Comparison of ENCODE assay signal across 12 cellular contexts in the genomic region with DNA sequence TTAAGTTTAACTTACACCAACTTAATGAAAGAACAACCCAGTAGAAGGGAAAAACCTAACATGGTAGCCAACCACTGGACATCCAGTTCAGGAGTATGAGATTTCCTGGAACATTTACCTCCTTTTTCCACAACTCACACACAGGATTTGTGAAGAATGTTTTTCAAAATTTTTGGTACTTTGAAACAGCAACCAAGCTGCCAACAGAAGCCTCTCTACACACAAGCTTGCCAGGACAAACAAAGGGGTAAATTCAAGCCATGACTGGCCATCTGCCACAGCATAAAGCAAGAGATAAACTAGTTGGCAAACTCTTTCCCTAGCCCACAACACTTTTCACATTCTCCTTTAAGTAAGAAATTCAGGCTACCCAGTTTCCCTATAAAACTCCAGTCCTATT. TPM values are rescaled to one million over a fixed set of nuclear protein-coding genes. Genes with fewer than 3 reads are reported as not detected.
DNase-seq lines count a peak whose midpoint lies in the region; ATAC-seq and TF ChIP-seq lines count a peak whose summit lies in the region.
"Had no signal": no experiment of that assay in that cellular context is flagged by ENCODE, and none has a peak within 500 bp of the region (broad histone marks: within the 10 kb centered on the region; RNA-seq: fewer than 3 reads in every experiment).

No MANE protein-coding gene starts in this region.

- H3K27me3 ChIP-seq in stomach = no peaks in the 10 kb centered on the region

- peaks cover 82% of the 10 kb centered on the region for H3K4me1 Mint-ChIP-seq in activated T-cell treated with anti-CD3 and anti-CD28 coated beads, Interleukin-2, amount 50 U/mL, for 4 hours (ENCODE audit: low read depth)
- peaks cover 56% of the 10 kb centered on the region for H3K4me1 Mint-ChIP-seq in activated B cell treated with CpG ODN at 0.5 μM for 24 hours

- peaks cover 26 to 73% (median 49%) of the 10 kb centered on the region in 4 donors for H3K4me1 ChIP-seq in stomach

- H3K9me3 ChIP-seq in stomach = no peaks in the 10 kb centered on the region

- no peaks in the 10 kb centered on the region for H3K9me3 Mint-ChIP-seq in activated T-cell treated with anti-CD3 and anti-CD28 coated beads, Interleukin-2, amount 50 U/mL, for 4 hours
- no peaks in the 10 kb centered on the region for H3K9me3 Mint-ChIP-seq in activated B cell treated with CpG ODN at 0.5 μM for 24 hours

- intact Hi-C loops in activated B cell treated with CpG ODN at 0.5 μM for 24 hours (cut with micrococcal nuclease) (no loop called here), head of caudate nucleus (cut with DNase I) (no loop called here), stomach (cut with DNase I; ENCODE audit: low total_unique reads) (no loop called here)

- ATAC-seq in activated T-cell treated with anti-CD3 and anti-CD28 coated beads, Interleukin-2, amount 50 U/mL, for 4 hours = no peak
- ATAC-seq in activated B cell treated with CpG ODN at 0.5 μM for 24 hours (ENCODE audit: low read depth) (no peak), GM18909 (IDR thresholded peaks at IDR 0.05; ENCODE audit: poor library complexity, unreplicated experiment) (no peak)

- peak overlapping the region in 3 of 5 donors; percentile 36 to 42 (median 41) for H3K27ac ChIP-seq in stomach

- H3K4me3 ChIP-seq in stomach = no peak overlapping the region

- H3K27me3 Mint-ChIP-seq in activated T-cell treated with anti-CD3 and anti-CD28 coated beads, Interleukin-2, amount 50 U/mL, for 4 hours (ENCODE audit: low read depth) = no peaks in the 10 kb centered on the region
- H3K27me3 Mint-ChIP-seq in activated B cell treated with CpG ODN at 0.5 μM for 24 hours = no peaks in the 10 kb centered on the region

- no peaks in the 10 kb centered on the region for H3K36me3 ChIP-seq in stomach

- TF ChIP-seq POLR2A in stomach (IDR thresholded peaks at IDR 0.05) = no peak

- peaks cover 19% of the 10 kb centered on the region for H3K36me3 Mint-ChIP-seq in activated T-cell treated with anti-CD3 and anti-CD28 coated beads, Interleukin-2, amount 50 U/mL, for 4 hours (ENCODE audit: insufficient read depth)
- no peaks in the 10 kb centered on the region for H3K36me3 Mint-ChIP-seq in activated B cell treated with CpG ODN at 0.5 μM for 24 hours (ENCODE audit: low read depth)

- TF ChIP-seq CTCF in activated B cell treated with CpG ODN at 0.5 μM for 24 hours (IDR thresholded peaks at IDR 0.05) (no peak), stomach (IDR thresholded peaks at IDR 0.05) (no peak)

- no peak for TF ChIP-seq EP300 in stomach (IDR thresholded peaks at IDR 0.05)

- CTCF ChIA-PET in activated B cell treated with CpG ODN at 0.5 μM for 24 hours (lab: Charles Lee) = no interaction called here

- peak overlapping the region; percentile 47 for H3K4me3 Mint-ChIP-seq in activated T-cell treated with anti-CD3 and anti-CD28 coated beads, Interleukin-2, amount 50 U/mL, for 4 hours
- peak overlapping the region; percentile 75 for H3K4me3 Mint-ChIP-seq in activated B cell treated with CpG ODN at 0.5 μM for 24 hours

- H3K27ac Mint-ChIP-seq in activated B cell treated with CpG ODN at 0.5 μM for 24 hours = no peak overlapping the region

- no peak for DNase-seq in activated T-cell treated with anti-CD3 and anti-CD28 coated beads, Interleukin-2, amount 50 U/mL, for 4 hours
- no peak for DNase-seq in activated T-cell treated with anti-CD3 and anti-CD28 coated beads, Interleukin-2, amount 50 U/mL, for 48 hours
- no peak for DNase-seq in activated B cell treated with CpG ODN at 0.5 μM for 24 hours
- peak in 33 of 42 donors; percentile 19 to 87 (median 63) for DNase-seq in head of caudate nucleus
- DNase-seq in stomach = peak; percentile 65
- DNase-seq in NOMO-1 (lab: John Stamatoyannopoulos, UW; ENCODE audit: unreplicated experiment in 2 of 2) = no peak
- DNase-seq in NCI-H345 treated with DMSO at 0.1 percent for 48 hours (lab: John Stamatoyannopoulos, UW; ENCODE audit: unreplicated experiment) = no peak
- DNase-seq: ACHN, erythroblast, GOT3, NCI-H510A treated with DMSO at 0.1 percent for 48 hours had no signal

- POLR2A ChIA-PET in activated B cell treated with CpG ODN at 0.5 μM for 24 hours (lab: Charles Lee) = interaction anchor here (1.1 to 1.5 kb wide), 2 partner anchors 21 to 22 kb away, joined by 3 read pairs; partner anchors contain the start of gene MGAT4A

RNA-seq across cellular contexts. Expression of gene MGAT4A, which starts 21.4 kb away (rescaled TPM):
- 10 to 100 TPM; 24.8 to 33.1 (median 32.4) TPM for total RNA-seq in activated T-cell treated with anti-CD3 and anti-CD28 coated beads, Interleukin-2, amount 50 U/mL, for 4 hours
- 12.6 and 15.7 TPM in 2 replicates for total RNA-seq in activated B cell treated with CpG ODN at 0.5 μM for 24 hours
- total RNA-seq in stomach = 10 to 100 TPM in 4 of 5 donors, 1 to 10 TPM in 1; 7.6 to 81.1 (median 37.5) TPM
- polyA plus RNA-seq in stomach = 1 to 10 TPM; 4.8 to 7.4 (median 6.0) TPM

Comparison
In these comparisons a context has a peak if more than half of its experiments do, and no peak if none do; other contexts are left out.
1. DNase-seq: peak in head of caudate nucleus (33 of 42) and stomach (single experiment); none in activated T-cell treated with anti-CD3 and anti-CD28 coated beads, Interleukin-2, amount 50 U/mL, for 4 hours (single experiment), activated T-cell treated with anti-CD3 and anti-CD28 coated beads, Interleukin-2, amount 50 U/mL, for 48 hours (0 of 2), activated B cell treated with CpG ODN at 0.5 μM for 24 hours (single experiment), NOMO-1 (0 of 2) and NCI-H345 treated with DMSO at 0.1 percent for 48 hours (single experiment).